Comparison of ENCODE assay signal across 15 cellular contexts in the genomic region with DNA sequence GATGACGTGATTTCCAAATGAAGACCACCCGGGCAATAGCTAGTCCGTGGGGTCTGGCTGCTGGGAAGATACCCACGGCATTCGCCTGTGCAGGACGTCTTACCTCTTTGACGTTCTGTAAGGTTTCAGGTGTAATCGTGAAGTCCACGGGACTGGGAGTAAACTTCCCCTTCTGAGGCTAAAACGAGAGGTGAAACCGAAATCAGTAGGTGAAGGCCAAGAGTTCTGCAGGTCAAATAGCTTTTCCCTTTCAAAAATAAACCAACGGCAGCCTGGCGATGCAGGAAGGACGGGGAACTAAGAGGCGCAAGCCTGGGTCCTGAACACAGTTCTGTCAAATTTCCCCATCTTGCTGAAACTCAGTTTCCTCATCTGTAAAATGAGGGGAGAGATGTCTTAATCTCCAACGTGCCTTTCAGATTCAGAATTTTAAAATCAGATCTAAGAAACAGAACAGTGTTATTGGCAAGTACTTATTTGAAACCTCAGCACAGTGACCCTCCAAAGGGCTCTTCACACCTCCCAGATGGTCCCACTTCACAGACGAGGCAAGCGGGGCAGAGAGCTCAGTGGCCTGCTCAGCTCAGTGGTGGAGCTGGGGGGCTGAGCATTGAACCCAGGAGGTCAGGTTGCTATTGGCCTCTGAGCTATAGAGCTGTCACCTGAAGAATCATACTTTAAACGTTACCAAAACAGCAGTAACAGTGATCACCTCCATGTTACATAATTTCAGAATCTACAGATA. TPM values are rescaled to one million over a fixed set of nuclear protein-coding genes. Genes with fewer than 3 reads are reported as not detected.
DNase-seq lines count a peak whose midpoint lies in the region; ATAC-seq and TF ChIP-seq lines count a peak whose summit lies in the region.
"Had no signal": no experiment of that assay in that cellular context is flagged by ENCODE, and none has a peak within 500 bp of the region (broad histone marks: within the 10 kb centered on the region; RNA-seq: fewer than 3 reads in every experiment).

No MANE protein-coding gene starts in this region.

- peaks cover 14 to 16% (median 15%) of the 10 kb centered on the region in 3 donors for H3K4me1 Mint-ChIP-seq in IgD-negative memory B cell
- peaks cover 21 to 24% of the 10 kb centered on the region in 2 donors for H3K4me1 Mint-ChIP-seq in natural killer cell treated with Interleukin-12 subunit alpha and Interleukin-12 subunit beta and Interleukin-15 and Interleukin-18, amount 100 ng/mL, for 72 hours (ENCODE audit: low read depth in 2 of 2)

- DNase-seq in GM10266 (ENCODE audit: extremely low spot score): peak; percentile 69
- no peak for DNase-seq in SKM-1 treated with dmso at 0.1 percent for 144 hours (lab: John Stamatoyannopoulos, UW; ENCODE audit: unreplicated experiment)
- no peak for DNase-seq in natural killer cell treated with Interleukin-12 subunit alpha and Interleukin-12 subunit beta and Interleukin-15 and Interleukin-18, amount 100 ng/mL, for 72 hours (ENCODE audit: low spot score)
- no peak for DNase-seq in NCI-H1436 treated with DMSO at 0.1 percent for 48 hours (lab: John Stamatoyannopoulos, UW)
- DNase-seq in NK-92 (lab: John Stamatoyannopoulos, UW; ENCODE audit: unreplicated experiment): no peak
- DNase-seq: activated CD4-positive, alpha-beta T cell treated with anti-CD3 and anti-CD28 coated beads for 4 hours; central memory CD4-positive, alpha-beta T cell; effector CD4-positive, alpha-beta T cell; hippocampal formation; NCI-H226; T1000 had no signal

- H3K27me3 Mint-ChIP-seq in IgD-negative memory B cell: no peaks in the 10 kb centered on the region
- no peaks in the 10 kb centered on the region for H3K27me3 Mint-ChIP-seq in natural killer cell treated with Interleukin-12 subunit alpha and Interleukin-12 subunit beta and Interleukin-15 and Interleukin-18, amount 100 ng/mL, for 72 hours

- no peaks in the 10 kb centered on the region for H3K9me3 Mint-ChIP-seq in IgD-negative memory B cell
- H3K9me3 Mint-ChIP-seq in natural killer cell treated with Interleukin-12 subunit alpha and Interleukin-12 subunit beta and Interleukin-15 and Interleukin-18, amount 100 ng/mL, for 72 hours: no peaks in the 10 kb centered on the region
- H3K9me3 Mint-ChIP-seq: activated T-helper 1 cell treated with anti-CD3 and anti-CD28 coated beads, Interleukin-12 subunit alpha, Interleukin-12 subunit beta, Interleukin-2, Interleukin-4 antibody, amounts not matched to agents 30 ng/mL and 10 ng/mL and 1 ng/mL, durations not matched to agents 14 hours and 24 hours and 36 hours had no signal

- peak overlapping the region; percentile 7 to 94 (median 21) for H3K27ac Mint-ChIP-seq in IgD-negative memory B cell
- no peak overlapping the region for H3K27ac Mint-ChIP-seq in natural killer cell treated with Interleukin-12 subunit alpha and Interleukin-12 subunit beta and Interleukin-15 and Interleukin-18, amount 100 ng/mL, for 72 hours
- H3K27ac Mint-ChIP-seq: activated T-helper 1 cell treated with anti-CD3 and anti-CD28 coated beads, Interleukin-12 subunit alpha, Interleukin-12 subunit beta, Interleukin-2, Interleukin-4 antibody, amounts not matched to agents 30 ng/mL and 10 ng/mL and 1 ng/mL, durations not matched to agents 14 hours and 24 hours and 36 hours had no signal

- peak; percentile 70 for ATAC-seq in GM19025 (IDR thresholded peaks at IDR 0.05; ENCODE audit: low read depth, unreplicated experiment)
- peak; percentile 74 for ATAC-seq in GM21619 (IDR thresholded peaks at IDR 0.05; ENCODE audit: unreplicated experiment)
- no peak for ATAC-seq in natural killer cell treated with Interleukin-12 subunit alpha and Interleukin-12 subunit beta and Interleukin-15 and Interleukin-18, amount 100 ng/mL, for 72 hours

- H3K4me3 Mint-ChIP-seq in IgD-negative memory B cell: peak overlapping the region in 3 of 4 donors; percentile 1 to 89 (median 54)
- H3K4me3 Mint-ChIP-seq in natural killer cell treated with Interleukin-12 subunit alpha and Interleukin-12 subunit beta and Interleukin-15 and Interleukin-18, amount 100 ng/mL, for 72 hours: no peak overlapping the region
- H3K4me3 Mint-ChIP-seq: activated T-helper 1 cell treated with anti-CD3 and anti-CD28 coated beads, Interleukin-12 subunit alpha, Interleukin-12 subunit beta, Interleukin-2, Interleukin-4 antibody, amounts not matched to agents 30 ng/mL and 10 ng/mL and 1 ng/mL, durations not matched to agents 14 hours and 24 hours and 36 hours had no signal

- TF ChIP-seq CTCF in GM10266 (IDR thresholded peaks at IDR 0.05; ENCODE audit: control insufficient read depth, insufficient read depth, low read depth, missing control alignments): no peak

- H3K36me3 Mint-ChIP-seq in IgD-negative memory B cell: peaks cover 5% of the 10 kb centered on the region
- peaks cover 20% of the 10 kb centered on the region for H3K36me3 Mint-ChIP-seq in natural killer cell treated with Interleukin-12 subunit alpha and Interleukin-12 subunit beta and Interleukin-15 and Interleukin-18, amount 100 ng/mL, for 72 hours

RNA-seq across cellular contexts. Expression of a gene that starts 34.7 kb away (rescaled TPM):
- polyA plus RNA-seq in IgD-negative memory B cell: 64.8 TPM
- total RNA-seq in natural killer cell treated with Interleukin-12 subunit alpha and Interleukin-12 subunit beta and Interleukin-15 and Interleukin-18, amount 100 ng/mL, for 72 hours: 10 to 100 TPM; 62.0 to 87.0 TPM

Comparison
In these comparisons a context has a peak if more than half of its experiments do, and no peak if none do; other contexts are left out.
1. ATAC-seq: peak in GM19025 (single experiment) and GM21619 (single experiment); none in natural killer cell treated with Interleukin-12 subunit alpha and Interleukin-12 subunit beta and Interleukin-15 and Interleukin-18, amount 100 ng/mL, for 72 hours (0 of 2).
2. H3K27ac Mint-ChIP-seq: peak in IgD-negative memory B cell (3 of 3); none in natural killer cell treated with Interleukin-12 subunit alpha and Interleukin-12 subunit beta and Interleukin-15 and Interleukin-18, amount 100 ng/mL, for 72 hours (0 of 2).